In the genomic region with DNA sequence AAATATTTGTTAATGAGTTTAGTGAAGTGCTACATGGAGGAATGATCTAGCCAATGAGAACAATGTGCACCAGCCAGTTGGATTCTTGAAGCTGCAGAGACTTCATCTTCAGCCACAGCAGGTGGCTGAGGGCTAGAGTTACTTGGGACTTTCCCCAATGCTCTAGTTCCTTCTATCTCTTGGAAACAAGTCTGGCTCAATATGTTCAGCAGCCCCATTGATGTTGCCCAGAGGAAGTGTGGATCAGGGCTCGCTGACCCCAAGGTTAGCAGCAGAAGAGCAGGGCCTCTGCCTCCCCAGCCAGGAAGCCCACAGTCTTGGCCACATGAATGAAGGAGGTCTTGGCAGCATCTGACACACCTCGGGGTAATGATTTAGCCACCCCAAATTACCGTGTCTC, we compare ENCODE assay signal across 8 cellular contexts.
DNase-seq lines count a peak whose midpoint lies in the region; ATAC-seq, FAIRE-seq and TF ChIP-seq lines count a peak whose summit lies in the region.

No MANE protein-coding gene starts in this region.

- TF ChIP-seq RAD21 in K562 (CRISPR knock-in tag; conservative IDR thresholded peaks at IDR 0.05 in 1 of 2, IDR thresholded peaks at IDR 0.05 in 1 of 2), result no peak

- H3K4me2 ChIP-seq in K562 (ENCODE audit: insufficient read depth, low read length), result no peak overlapping the region

- H3K4me1 ChIP-seq in K562 (replicated peaks in 1 of 2; ENCODE audit: control insufficient read depth in 2 of 2, insufficient read depth in 2 of 2, low read length in 2 of 2), result no peaks in the 10 kb centered on the region; a peak in 2 of 5 replicates

- H3K9ac ChIP-seq in K562 (ENCODE audit: insufficient read depth in 1 of 2, low read depth in 2 of 2, low read length in 2 of 2), result no peak overlapping the region

- H3K36me3 ChIP-seq in K562 (ENCODE audit: control insufficient read depth, insufficient read depth, low read length), result no peaks in the 10 kb centered on the region

- ATAC-seq in GM19351 (IDR thresholded peaks at IDR 0.05; ENCODE audit: unreplicated experiment) (peak; percentile 45), HG03139 (IDR thresholded peaks at IDR 0.05; ENCODE audit: unreplicated experiment) (peak; percentile 52), K562 (no peak)

- in situ Hi-C loops in K562 (cut with MboI), result no loop called here

- no peak for TF ChIP-seq CTCF in K562 (IDR thresholded peaks at IDR 0.05 in 2 of 3, conservative IDR thresholded peaks at IDR 0.05 in 1 of 3; ENCODE audit: insufficient read depth in 2 of 3, low read depth in 1 of 3, low read length in 3 of 3)

- H3K27ac ChIP-seq in K562 (ENCODE audit: extremely low read depth, low read depth, low read length), result no peak overlapping the region

- FAIRE-seq in K562 (lab: Jason Lieb, UNC), result no peak

- H3K27me3 ChIP-seq in K562 (ENCODE audit: control insufficient read depth in 2 of 2, insufficient read depth in 2 of 2, low read length in 2 of 2), result peaks cover 11% of the 10 kb centered on the region in 2 experiments; a peak in 4 of 5 replicates

- CTCF ChIA-PET in K562 (lab: Yijun Ruan, JAX; ENCODE audit: low intra/inter-chr PET ratio), result interaction anchor here (0.6 kb wide), 1 partner anchor 100 kb away, joined by 3 read pairs; no protein-coding TSS in a partner anchor

- no TSS peak for BruUV-seq in K562 (replicated peaks; lab: Mats Ljungman, UMichigan)

- intact Hi-C loops in K562 (cut with micrococcal nuclease), result no loop called here

- no peaks in the 10 kb centered on the region for H3K9me3 ChIP-seq in K562 (replicated peaks; ENCODE audit: control insufficient read depth, insufficient read depth, low read depth, low read length)

- no peaks in the 10 kb centered on the region for H4K20me1 ChIP-seq in K562 (replicated peaks; ENCODE audit: control insufficient read depth, insufficient read depth, low read length)

- H3K4me3 ChIP-seq in GM08714 (ENCODE audit: low read length), result peak overlapping the region; percentile 41; the same call in 1 of the 2 replicates
- no peak overlapping the region for H3K4me3 ChIP-seq in K562

- POLR2A ChIA-PET in K562 (lab: Yijun Ruan, JAX), result interaction anchor here (1.1 kb wide), 1 partner anchor 16 kb away, joined by 3 read pairs; no protein-coding TSS in a partner anchor

- H3K79me2 ChIP-seq in K562 (ENCODE audit: control insufficient read depth, insufficient read depth, low read length), result no peaks in the 10 kb centered on the region

- H3K9me1 ChIP-seq in K562 (ENCODE audit: control insufficient read depth, insufficient read depth, low read length), result no peaks in the 10 kb centered on the region

- DNase-seq in K562 (ENCODE audit: extremely low read depth in 1 of 4, low spot score in 3 of 4) (no peak), retina (no peak), activated gamma-delta T cell treated with Interleukin-2 at 50 U/mL for 16 hours (no peak), NCI-H510A treated with DMSO at 0.1 percent for 48 hours (lab: John Stamatoyannopoulos, UW) (no peak), NCI-H524 treated with DMSO at 0.1 percent for 48 hours (lab: John Stamatoyannopoulos, UW) (no peak)

- no peak overlapping the region for H2AFZ ChIP-seq in K562 (ENCODE audit: low read depth, low read length)

- no peak for TF ChIP-seq POLR2A in K562 (conservative IDR thresholded peaks at IDR 0.05)

- no peak for TF ChIP-seq EP300 in K562 (IDR thresholded peaks at IDR 0.05; ENCODE audit: low read length)

- WGBS in K562 (ENCODE audit: insufficient coverage, low coverage, missing lambda C conversion rate), result 12% methylated on average over 3 of the region's 3 CpGs

TF ChIP-seq in K562, 482 proteins besides CTCF, POLR2A, EP300 and RAD21:
- TF ChIP-seq ZNF76 (CRISPR knock-in tag; IDR thresholded peaks at IDR 0.05; ENCODE audit: borderline replicate concordance), result 0 out of 2 replicates have a peak, but pooled peaks have one; percentile 34
- TF ChIP-seq ERF (CRISPR knock-in tag; IDR thresholded peaks at IDR 0.05), result 0 out of 2 replicates have a peak, but pooled peaks have one; percentile 47
- TF ChIP-seq NFYB (IDR thresholded peaks at IDR 0.05; ENCODE audit: extremely low read depth, insufficient read length), result peak; percentile 9
- no peak for TF ChIP-seq ETV1 (tag; conservative IDR thresholded peaks at IDR 0.05; ENCODE audit: low read depth)
TF ChIP-seq in K562: peak in this region for 3.
